Comparison of ENCODE assay signal across 1 cellular context in the genomic region with DNA sequence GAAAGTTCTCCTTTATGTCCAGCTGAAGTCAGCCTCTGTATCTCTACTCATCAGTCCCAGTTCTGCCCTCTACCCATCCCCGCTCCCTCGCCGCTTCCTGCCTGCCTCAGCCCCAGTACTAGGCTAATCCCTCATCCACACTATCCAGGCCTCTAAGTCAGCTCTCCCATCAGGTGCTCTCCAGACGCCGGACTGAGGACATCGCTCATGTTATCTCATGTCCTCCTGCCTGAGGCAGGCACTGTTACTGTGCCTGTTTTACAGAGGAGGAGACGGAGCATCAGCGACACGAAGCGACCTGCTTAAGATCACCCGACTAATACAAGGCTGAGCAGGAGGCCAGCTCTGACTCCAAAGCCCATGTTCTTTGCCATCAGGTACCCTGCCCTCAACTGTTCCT.
TF ChIP-seq lines count a peak whose summit lies in the region.

No MANE protein-coding gene starts in this region.

TF ChIP-seq in HepG2, 621 proteins besides CTCF, POLR2A, EP300 and RAD21:
- no peak for TF ChIP-seq HNF1A (IDR thresholded peaks at IDR 0.05; ENCODE audit: low read depth)
- no peak for TF ChIP-seq HNF1A (CRISPR knock-in tag; IDR thresholded peaks at IDR 0.05; ENCODE audit: borderline replicate concordance)
- TF ChIP-seq ZSCAN31 (CRISPR knock-in tag; IDR thresholded peaks at IDR 0.05; ENCODE audit: low read depth): no peak
- no peak for TF ChIP-seq POGZ (CRISPR knock-in tag; IDR thresholded peaks at IDR 0.05)
- TF ChIP-seq RCOR2 (CRISPR knock-in tag; IDR thresholded peaks at IDR 0.05): no peak
- TF ChIP-seq ZFP41 (CRISPR knock-in tag; IDR thresholded peaks at IDR 0.05; ENCODE audit: borderline replicate concordance): no peak
- TF ChIP-seq ZNF382 (CRISPR knock-in tag; IDR thresholded peaks at IDR 0.05; ENCODE audit: borderline replicate concordance): no peak
- TF ChIP-seq KDM4B (CRISPR knock-in tag; IDR thresholded peaks at IDR 0.05): no peak
TF ChIP-seq in HepG2: peak in this region for 0.
